In the genomic region with DNA sequence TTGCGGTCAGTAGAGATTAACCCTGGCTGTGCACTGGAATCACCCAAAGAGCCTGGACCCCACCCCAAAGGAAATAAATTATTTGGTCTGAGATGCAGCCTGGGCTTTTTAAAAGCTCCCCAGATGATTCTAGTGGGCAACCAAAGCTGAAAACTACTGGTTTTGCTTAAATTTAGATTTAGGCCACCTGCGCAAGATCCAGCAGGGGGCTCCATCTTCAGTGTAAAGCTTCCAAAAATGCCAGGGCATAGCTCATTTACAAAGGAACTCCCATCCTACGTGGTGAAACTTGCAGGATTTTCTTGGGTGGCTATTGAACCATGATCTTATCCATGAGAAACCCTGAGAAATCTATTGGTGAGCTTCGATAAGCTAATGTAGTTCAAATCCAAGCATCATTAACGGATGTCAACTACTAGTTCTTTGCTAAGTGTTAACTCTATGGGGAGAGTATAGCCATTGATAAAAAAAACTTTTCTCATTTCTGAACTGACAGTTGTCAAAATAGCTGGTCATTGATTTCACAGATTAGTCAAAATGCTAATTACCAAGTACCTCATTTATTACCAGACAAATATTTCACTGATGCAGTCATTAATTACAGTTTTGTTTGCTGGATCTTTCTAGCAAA, we compare ENCODE assay signal across 9 cellular contexts.
DNase-seq lines count a peak whose midpoint lies in the region; ATAC-seq, FAIRE-seq and TF ChIP-seq lines count a peak whose summit lies in the region.
"Had no signal": no experiment of that assay in that cellular context is flagged by ENCODE, and none has a peak within 500 bp of the region (broad histone marks: within the 10 kb centered on the region; RNA-seq: fewer than 3 reads in every experiment).

No MANE protein-coding gene starts in this region.

- H2BK12ac ChIP-seq in mesenchymal stem cell (ENCODE audit: low read length in 2 of 2), result no peak overlapping the region

- H4K8ac ChIP-seq in mesenchymal stem cell (ENCODE audit: low read length), result no peak overlapping the region

- CTCF ChIA-PET in K562 (lab: Yijun Ruan, JAX; ENCODE audit: low intra/inter-chr PET ratio), result interaction anchor here (0.7 to 1.4 kb wide), 3 partner anchors 204 to 275 kb away, joined by 4 to 10 read pairs (median 5); no protein-coding TSS in a partner anchor

- no peaks in the 10 kb centered on the region for H3K9me1 ChIP-seq in K562 (ENCODE audit: control insufficient read depth, insufficient read depth, low read length)

- no peaks in the 10 kb centered on the region for H3K79me1 ChIP-seq in mesenchymal stem cell (replicated peaks; ENCODE audit: low read length, poor library complexity, severe bottlenecking)

- H3K4me3 Mint-ChIP-seq in nephron progenitor cell, result no peak overlapping the region

- H3K36me3 Mint-ChIP-seq in nephron progenitor cell (ENCODE audit: low read depth), result no peaks in the 10 kb centered on the region

- H3K27ac ChIP-seq in K562 (ENCODE audit: extremely low read depth, low read depth, low read length) (no peak overlapping the region), mesenchymal stem cell (ENCODE audit: low read length, poor library complexity, severe bottlenecking) (no peak overlapping the region), vagina (no peak overlapping the region)

- H2AFZ ChIP-seq in K562 (ENCODE audit: low read depth, low read length) (no peak overlapping the region), mesenchymal stem cell (ENCODE audit: low read depth, low read length) (no peak overlapping the region)

- peak; percentile 57 to 68 (median 66) for TF ChIP-seq CTCF in K562 (IDR thresholded peaks at IDR 0.05 in 2 of 3, conservative IDR thresholded peaks at IDR 0.05 in 1 of 3; ENCODE audit: insufficient read depth in 2 of 3, low read depth in 1 of 3, low read length in 3 of 3)
- peak; percentile 57 for TF ChIP-seq CTCF in nephron progenitor cell (IDR thresholded peaks at IDR 0.05)
- TF ChIP-seq CTCF in vagina (IDR thresholded peaks at IDR 0.05), result no peak

- POLR2A ChIA-PET in K562 (lab: Yijun Ruan, JAX), result interaction anchor here (0.8 kb wide), 1 partner anchor 197 kb away, joined by 3 read pairs; no protein-coding TSS in a partner anchor

- in situ Hi-C loops in KBM-7 (cut with MboI; ENCODE audit: low pct_unique_long_range_greater_than_20kb, low sequenced_read_pairs) (no loop called here), K562 (cut with MboI) (no loop called here)

- H3K9ac ChIP-seq in K562 (ENCODE audit: insufficient read depth in 1 of 2, low read depth in 2 of 2, low read length in 2 of 2), result no peak overlapping the region
- no peak overlapping the region for H3K9ac ChIP-seq in mesenchymal stem cell (ENCODE audit: low read length)

- H3K4me1 Mint-ChIP-seq in nephron progenitor cell, result peaks cover 4% of the 10 kb centered on the region

- no peaks in the 10 kb centered on the region for H3K4me1 ChIP-seq in K562 (replicated peaks in 1 of 2; ENCODE audit: control insufficient read depth in 2 of 2, insufficient read depth in 2 of 2, low read length in 2 of 2)
- H3K4me1 ChIP-seq in mesenchymal stem cell (ENCODE audit: control insufficient read depth, insufficient read depth, low read depth, low read length), result no peaks in the 10 kb centered on the region
- no peaks in the 10 kb centered on the region for H3K4me1 ChIP-seq in vagina

- H3K4me2 ChIP-seq in K562 (ENCODE audit: insufficient read depth, low read length) (no peak overlapping the region), mesenchymal stem cell (ENCODE audit: low read length, poor library complexity, severe bottlenecking) (no peak overlapping the region)

- H3K79me2 ChIP-seq in K562 (ENCODE audit: control insufficient read depth, insufficient read depth, low read length), result no peaks in the 10 kb centered on the region

- no peak overlapping the region for H3K18ac ChIP-seq in mesenchymal stem cell (ENCODE audit: low read depth in 1 of 2, low read length in 2 of 2)

- H2AK5ac ChIP-seq in mesenchymal stem cell (ENCODE audit: low read length, severe bottlenecking), result no peak overlapping the region

- no peak overlapping the region for H2BK120ac ChIP-seq in mesenchymal stem cell (ENCODE audit: low read depth, low read length)

- ATAC-seq in K562, result peak; percentile 57
- ATAC-seq: sciatic nerve had no signal

- H2BK15ac ChIP-seq in mesenchymal stem cell (ENCODE audit: low read depth, poor library complexity, severe bottlenecking), result no peak overlapping the region

- peak; percentile 51 to 59; a peak in 3 of 4 replicates for TF ChIP-seq RAD21 in K562 (CRISPR knock-in tag; conservative IDR thresholded peaks at IDR 0.05 in 1 of 2, IDR thresholded peaks at IDR 0.05 in 1 of 2)

- intact Hi-C loops in K562 (cut with micrococcal nuclease) (loop anchor here (1.0 to 10.0 kb wide), 3 partner anchors 121 to 275 kb away; no protein-coding TSS in a partner anchor), vagina (cut with DNase I) (no loop called here)

- no peak overlapping the region for H3K4ac ChIP-seq in mesenchymal stem cell (ENCODE audit: low read depth in 1 of 2, low read length in 2 of 2)

- H2BK5ac ChIP-seq in mesenchymal stem cell (ENCODE audit: low read depth, low read length, poor library complexity, severe bottlenecking), result no peak overlapping the region

- TF ChIP-seq EP300 in K562 (IDR thresholded peaks at IDR 0.05; ENCODE audit: low read length), result no peak

- peak; percentile 85 for FAIRE-seq in K562 (lab: Jason Lieb, UNC)

- no peak overlapping the region for H3K27ac Mint-ChIP-seq in nephron progenitor cell

- peaks cover 18% of the 10 kb centered on the region for H3K27me3 Mint-ChIP-seq in nephron progenitor cell (ENCODE audit: low read depth, poor library complexity)

- TF ChIP-seq POLR2A in K562 (conservative IDR thresholded peaks at IDR 0.05) (no peak), vagina (IDR thresholded peaks at IDR 0.05) (no peak)

- peak; percentile 73 for DNase-seq in DMS 273 (lab: John Stamatoyannopoulos, UW; ENCODE audit: unreplicated experiment)
- DNase-seq in DMS 273 treated with DMSO at 0.1 percent for 48 hours (lab: John Stamatoyannopoulos, UW), result no peak
- peak; percentile 20 for DNase-seq in KBM-7
- DNase-seq in K562 (ENCODE audit: extremely low read depth in 1 of 4, low spot score in 3 of 4), result peak; percentile 15 to 35 (median 26)
- peak; percentile 30 for DNase-seq in nephron progenitor cell
- no peak for DNase-seq in mesenchymal stem cell
- DNase-seq in vagina (ENCODE audit: extremely low spot score in 2 of 2), result no peak
- no peak for DNase-seq in OCI-M2 (lab: John Stamatoyannopoulos, UW; ENCODE audit: unreplicated experiment)

- H4K91ac ChIP-seq in mesenchymal stem cell (ENCODE audit: low read length), result no peak overlapping the region

- peaks cover 3 to 7% of the 10 kb centered on the region in 2 experiments; a peak in 3 of 5 replicates for H3K27me3 ChIP-seq in K562 (ENCODE audit: control insufficient read depth in 2 of 2, insufficient read depth in 2 of 2, low read length in 2 of 2)
- H3K27me3 ChIP-seq in mesenchymal stem cell (ENCODE audit: control insufficient read depth in 1 of 2, insufficient read depth in 1 of 2, low read length in 2 of 2), result peaks cover 0 to 24% of the 10 kb centered on the region in 2 experiments
- H3K27me3 ChIP-seq in vagina, result no peaks in the 10 kb centered on the region

- H3K4me3 ChIP-seq in K562, result no peak overlapping the region
- no peak overlapping the region for H3K4me3 ChIP-seq in mesenchymal stem cell (ENCODE audit: insufficient read depth in 1 of 2, low read depth in 1 of 2, low read length in 2 of 2)
- no peak overlapping the region for H3K4me3 ChIP-seq in vagina

- no TSS peak for BruUV-seq in K562 (replicated peaks; lab: Mats Ljungman, UMichigan)

- H3K9me3 ChIP-seq in K562 (replicated peaks; ENCODE audit: control insufficient read depth, insufficient read depth, low read depth, low read length) (no peaks in the 10 kb centered on the region), mesenchymal stem cell (ENCODE audit: control insufficient read depth, low read length) (no peaks in the 10 kb centered on the region), vagina (no peaks in the 10 kb centered on the region)

- H3K14ac ChIP-seq in mesenchymal stem cell (ENCODE audit: low read length in 2 of 2), result no peak overlapping the region

- H3K36me3 ChIP-seq in K562 (ENCODE audit: control insufficient read depth, insufficient read depth, low read length), result no peaks in the 10 kb centered on the region
- H3K36me3 ChIP-seq in mesenchymal stem cell (ENCODE audit: control insufficient read depth in 1 of 2, insufficient read depth in 2 of 2, low read depth in 1 of 2, low read length in 2 of 2), result no peaks in the 10 kb centered on the region
- no peaks in the 10 kb centered on the region for H3K36me3 ChIP-seq in vagina

- WGBS in K562 (ENCODE audit: insufficient coverage, low coverage, missing lambda C conversion rate), result 1% methylated on average over 5 of the region's 5 CpGs
- 44% methylated on average over 4 of the region's 5 CpGs for WGBS in mesenchymal stem cell

- no peaks in the 10 kb centered on the region for H3K9me3 Mint-ChIP-seq in nephron progenitor cell

- no peak overlapping the region for H3K23ac ChIP-seq in mesenchymal stem cell (ENCODE audit: low read length in 2 of 2)

- H4K20me1 ChIP-seq in K562 (replicated peaks; ENCODE audit: control insufficient read depth, insufficient read depth, low read length), result no peaks in the 10 kb centered on the region

TF ChIP-seq in K562, 482 proteins besides CTCF, POLR2A, EP300 and RAD21 (continues in another document):
- TF ChIP-seq RBM39 (optimal IDR thresholded peaks at IDR 0.05; ENCODE audit: low read depth, low read length) (no peak), FUS (optimal IDR thresholded peaks at IDR 0.05; ENCODE audit: low read depth, low read length) (no peak), TCF7 (IDR thresholded peaks at IDR 0.05; ENCODE audit: borderline replicate concordance) (no peak), ZKSCAN8 (CRISPR knock-in tag; IDR thresholded peaks at IDR 0.05) (no peak), CREBBP (IDR thresholded peaks at IDR 0.05; ENCODE audit: low read depth, low read length) (no peak)
- TF ChIP-seq, protein P1, sequence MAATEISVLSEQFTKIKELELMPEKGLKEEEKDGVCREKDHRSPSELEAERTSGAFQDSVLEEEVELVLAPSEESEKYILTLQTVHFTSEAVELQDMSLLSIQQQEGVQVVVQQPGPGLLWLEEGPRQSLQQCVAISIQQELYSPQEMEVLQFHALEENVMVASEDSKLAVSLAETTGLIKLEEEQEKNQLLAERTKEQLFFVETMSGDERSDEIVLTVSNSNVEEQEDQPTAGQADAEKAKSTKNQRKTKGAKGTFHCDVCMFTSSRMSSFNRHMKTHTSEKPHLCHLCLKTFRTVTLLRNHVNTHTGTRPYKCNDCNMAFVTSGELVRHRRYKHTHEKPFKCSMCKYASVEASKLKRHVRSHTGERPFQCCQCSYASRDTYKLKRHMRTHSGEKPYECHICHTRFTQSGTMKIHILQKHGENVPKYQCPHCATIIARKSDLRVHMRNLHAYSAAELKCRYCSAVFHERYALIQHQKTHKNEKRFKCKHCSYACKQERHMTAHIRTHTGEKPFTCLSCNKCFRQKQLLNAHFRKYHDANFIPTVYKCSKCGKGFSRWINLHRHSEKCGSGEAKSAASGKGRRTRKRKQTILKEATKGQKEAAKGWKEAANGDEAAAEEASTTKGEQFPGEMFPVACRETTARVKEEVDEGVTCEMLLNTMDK (IDR thresholded peaks at IDR 0.05; ENCODE audit: borderline replicate concordance, insufficient read depth, low read depth, low read length, poor library complexity, severe bottlenecking), result peak; percentile 90

Comparison
In these comparisons a context has a peak if more than half of its experiments do, and no peak if none do; other contexts are left out.
1. DNase-seq: peak in DMS 273 (single experiment), KBM-7 (single experiment), K562 (4 of 4) and nephron progenitor cell (single experiment); none in DMS 273 treated with DMSO at 0.1 percent for 48 hours (single experiment), mesenchymal stem cell (single experiment), vagina (0 of 2) and OCI-M2 (single experiment).
2. CTCF ChIP-seq: peak in K562 (3 of 3) and nephron progenitor cell (single experiment); none in vagina (0 of 3).